In the genomic region with DNA sequence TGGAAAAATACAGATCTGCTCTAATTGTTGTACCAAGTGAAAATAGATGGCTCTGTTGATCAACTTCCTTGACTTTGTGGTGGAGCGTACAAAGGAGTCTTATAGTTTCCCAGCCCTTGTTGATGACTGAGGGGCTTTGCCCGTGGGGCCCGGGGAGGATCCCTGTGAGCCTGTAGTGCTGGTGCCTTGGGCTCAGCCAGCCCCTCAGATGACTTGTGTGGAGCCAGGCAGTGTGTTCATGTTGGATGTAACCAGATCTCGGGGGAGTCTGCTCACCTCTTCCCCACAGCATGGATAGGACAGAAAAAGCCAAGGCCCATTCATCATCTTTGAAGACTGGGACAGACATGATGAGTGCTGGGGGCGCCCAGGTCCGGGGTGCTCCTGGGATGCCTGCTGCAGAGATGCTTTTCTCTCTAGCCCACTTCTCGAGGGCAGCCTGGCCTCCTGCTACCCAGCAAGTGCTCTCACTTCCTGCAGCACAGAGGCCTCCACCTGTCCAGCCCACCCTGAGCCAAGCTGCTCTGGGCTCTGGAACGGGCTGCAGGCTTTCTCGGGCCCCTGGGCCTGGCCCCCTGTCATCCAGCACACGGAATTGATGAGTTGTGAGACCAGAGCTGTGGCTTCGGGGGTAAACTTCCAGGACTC, we compare ENCODE assay signal across 1 cellular context.
TF ChIP-seq lines count a peak whose summit lies in the region.

No MANE protein-coding gene starts in this region.

TF ChIP-seq in SK-N-SH treated with all-trans-retinoic acid at 6 μM for 48 hours, 23 proteins besides CTCF, POLR2A, EP300 and RAD21 (continued from another document):
- TF ChIP-seq CREB5 (CRISPR knock-in tag; IDR thresholded peaks at IDR 0.05; ENCODE audit: low read depth) (no peak), TCF4 (CRISPR knock-in tag; IDR thresholded peaks at IDR 0.05; ENCODE audit: borderline replicate concordance) (no peak), TOX (CRISPR knock-in tag; IDR thresholded peaks at IDR 0.05; ENCODE audit: borderline replicate concordance) (no peak), PPARA (CRISPR knock-in tag; IDR thresholded peaks at IDR 0.05; ENCODE audit: borderline replicate concordance) (no peak), ISL1 (CRISPR knock-in tag; IDR thresholded peaks at IDR 0.05) (no peak), OSR1 (CRISPR knock-in tag; IDR thresholded peaks at IDR 0.05) (no peak), CSDC2 (CRISPR knock-in tag; IDR thresholded peaks at IDR 0.05) (no peak), PATZ1 (CRISPR knock-in tag; IDR thresholded peaks at IDR 0.05; ENCODE audit: borderline replicate concordance) (no peak), ZFP3 (CRISPR knock-in tag; IDR thresholded peaks at IDR 0.05) (no peak), ZFP30 (CRISPR knock-in tag; IDR thresholded peaks at IDR 0.05) (no peak), ARNTL (CRISPR knock-in tag; IDR thresholded peaks at IDR 0.05; ENCODE audit: borderline replicate concordance, low read depth) (no peak), BACH2 (CRISPR knock-in tag; IDR thresholded peaks at IDR 0.05; ENCODE audit: borderline replicate concordance) (no peak), GLIS3 (CRISPR knock-in tag; IDR thresholded peaks at IDR 0.05) (no peak), ZNF8 (CRISPR knock-in tag; IDR thresholded peaks at IDR 0.05) (no peak)
- TF ChIP-seq, protein P1, sequence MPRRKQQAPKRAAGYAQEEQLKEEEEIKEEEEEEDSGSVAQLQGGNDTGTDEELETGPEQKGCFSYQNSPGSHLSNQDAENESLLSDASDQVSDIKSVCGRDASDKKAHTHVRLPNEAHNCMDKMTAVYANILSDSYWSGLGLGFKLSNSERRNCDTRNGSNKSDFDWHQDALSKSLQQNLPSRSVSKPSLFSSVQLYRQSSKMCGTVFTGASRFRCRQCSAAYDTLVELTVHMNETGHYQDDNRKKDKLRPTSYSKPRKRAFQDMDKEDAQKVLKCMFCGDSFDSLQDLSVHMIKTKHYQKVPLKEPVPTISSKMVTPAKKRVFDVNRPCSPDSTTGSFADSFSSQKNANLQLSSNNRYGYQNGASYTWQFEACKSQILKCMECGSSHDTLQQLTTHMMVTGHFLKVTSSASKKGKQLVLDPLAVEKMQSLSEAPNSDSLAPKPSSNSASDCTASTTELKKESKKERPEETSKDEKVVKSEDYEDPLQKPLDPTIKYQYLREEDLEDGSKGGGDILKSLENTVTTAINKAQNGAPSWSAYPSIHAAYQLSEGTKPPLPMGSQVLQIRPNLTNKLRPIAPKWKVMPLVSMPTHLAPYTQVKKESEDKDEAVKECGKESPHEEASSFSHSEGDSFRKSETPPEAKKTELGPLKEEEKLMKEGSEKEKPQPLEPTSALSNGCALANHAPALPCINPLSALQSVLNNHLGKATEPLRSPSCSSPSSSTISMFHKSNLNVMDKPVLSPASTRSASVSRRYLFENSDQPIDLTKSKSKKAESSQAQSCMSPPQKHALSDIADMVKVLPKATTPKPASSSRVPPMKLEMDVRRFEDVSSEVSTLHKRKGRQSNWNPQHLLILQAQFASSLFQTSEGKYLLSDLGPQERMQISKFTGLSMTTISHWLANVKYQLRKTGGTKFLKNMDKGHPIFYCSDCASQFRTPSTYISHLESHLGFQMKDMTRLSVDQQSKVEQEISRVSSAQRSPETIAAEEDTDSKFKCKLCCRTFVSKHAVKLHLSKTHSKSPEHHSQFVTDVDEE (CRISPR knock-in tag; IDR thresholded peaks at IDR 0.05): no peak
- TF ChIP-seq, protein P2, sequence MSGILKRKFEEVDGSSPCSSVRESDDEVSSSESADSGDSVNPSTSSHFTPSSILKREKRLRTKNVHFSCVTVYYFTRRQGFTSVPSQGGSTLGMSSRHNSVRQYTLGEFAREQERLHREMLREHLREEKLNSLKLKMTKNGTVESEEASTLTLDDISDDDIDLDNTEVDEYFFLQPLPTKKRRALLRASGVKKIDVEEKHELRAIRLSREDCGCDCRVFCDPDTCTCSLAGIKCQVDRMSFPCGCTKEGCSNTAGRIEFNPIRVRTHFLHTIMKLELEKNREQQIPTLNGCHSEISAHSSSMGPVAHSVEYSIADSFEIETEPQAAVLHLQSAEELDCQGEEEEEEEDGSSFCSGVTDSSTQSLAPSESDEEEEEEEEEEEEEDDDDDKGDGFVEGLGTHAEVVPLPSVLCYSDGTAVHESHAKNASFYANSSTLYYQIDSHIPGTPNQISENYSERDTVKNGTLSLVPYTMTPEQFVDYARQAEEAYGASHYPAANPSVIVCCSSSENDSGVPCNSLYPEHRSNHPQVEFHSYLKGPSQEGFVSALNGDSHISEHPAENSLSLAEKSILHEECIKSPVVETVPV (CRISPR knock-in tag; IDR thresholded peaks at IDR 0.05): no peak
